17 cellular contexts compared by ENCODE assay signal in genomic region chr2:179951680-179952079, GRCh38. TPM values are rescaled to one million over a fixed set of nuclear protein-coding genes. Genes with fewer than 3 reads are reported as not detected.
A peak's percentile ranks its signal among the peaks of the same experiment; 100 is the strongest.
DNase-seq lines count a peak whose midpoint lies in the region; ATAC-seq and TF ChIP-seq lines count a peak whose summit lies in the region.
"Had no signal": no experiment of that assay in that cellular context is flagged by ENCODE, and none has a peak within 500 bp of the region (broad histone marks: within the 10 kb centered on the region; RNA-seq: fewer than 3 reads in every experiment).

No MANE protein-coding gene starts in this region.

- no peak overlapping the region for H3K4me3 Mint-ChIP-seq in CD8-positive, alpha-beta T cell
- H3K4me3 Mint-ChIP-seq in CD8-positive, alpha-beta memory T cell = no peak overlapping the region
- H3K4me3 Mint-ChIP-seq: activated CD4-positive, alpha-beta T cell treated with anti-CD3 and anti-CD28 coated beads, Interleukin-2, amount 10 ng/mL, durations not matched to agents 24 days and 14 days had no signal

- no peaks in the 10 kb centered on the region for H3K4me1 ChIP-seq in CD8-positive, alpha-beta T cell (ENCODE audit: insufficient read depth, low read length)
- H3K4me1 ChIP-seq in CD8-positive, alpha-beta memory T cell (ENCODE audit: insufficient read depth, low read length) = no peaks in the 10 kb centered on the region
- no peaks in the 10 kb centered on the region for H3K4me1 ChIP-seq in HAP-1
- H3K4me1 ChIP-seq: esophagus muscularis mucosa, prostate gland had no signal

- no peak for ATAC-seq in CD8-positive, alpha-beta T cell
- peak; percentile 47 for ATAC-seq in GM19452 (IDR thresholded peaks at IDR 0.05; ENCODE audit: unreplicated experiment)
- ATAC-seq in HG02610 (IDR thresholded peaks at IDR 0.05; ENCODE audit: unreplicated experiment) = peak; percentile 48
- ATAC-seq in HG03432 (IDR thresholded peaks at IDR 0.05; ENCODE audit: unreplicated experiment) = peak; percentile 53
- no peak for ATAC-seq in HG03108 (IDR thresholded peaks at IDR 0.05; ENCODE audit: unreplicated experiment)
- ATAC-seq: A549 had no signal

- H3K27me3 ChIP-seq in CD8-positive, alpha-beta T cell (ENCODE audit: insufficient read depth, low read length) = no peaks in the 10 kb centered on the region
- H3K27me3 ChIP-seq in CD8-positive, alpha-beta memory T cell (ENCODE audit: insufficient read depth, low read length, poor library complexity, severe bottlenecking) = no peaks in the 10 kb centered on the region
- no peaks in the 10 kb centered on the region for H3K27me3 ChIP-seq in HAP-1 (ENCODE audit: low read depth)
- H3K27me3 ChIP-seq: esophagus muscularis mucosa had no signal

- POLR2A ChIA-PET in CD8-positive, alpha-beta T cell (lab: Charles Lee) = no interaction called here
- POLR2A ChIA-PET in CD8-positive, alpha-beta memory T cell (lab: Charles Lee) = no interaction called here

- H3K27ac ChIP-seq in CD8-positive, alpha-beta T cell (ENCODE audit: low read depth, low read length) = no peak overlapping the region
- no peak overlapping the region for H3K27ac ChIP-seq in CD8-positive, alpha-beta memory T cell (ENCODE audit: low read depth, low read length)
- H3K27ac ChIP-seq: A549, esophagus muscularis mucosa, prostate gland had no signal

- no peak for TF ChIP-seq CTCF in CD8-positive, alpha-beta T cell (IDR thresholded peaks at IDR 0.05)

- in situ Hi-C loops in HAP-1 (cut with MboI; ENCODE audit: low sequenced_read_pairs) = no loop called here

- intact Hi-C loops in CD8-positive, alpha-beta T cell (cut with DNase I, micrococcal nuclease) = no loop called here

- H3K36me3 ChIP-seq in CD8-positive, alpha-beta T cell (ENCODE audit: insufficient read depth, low read length) = peaks cover 24% of the 10 kb centered on the region
- H3K36me3 ChIP-seq in CD8-positive, alpha-beta memory T cell (ENCODE audit: insufficient read depth, low read length) = peaks cover 42% of the 10 kb centered on the region
- peaks cover 44% of the 10 kb centered on the region for H3K36me3 ChIP-seq in HAP-1 (replicated peaks)
- H3K36me3 ChIP-seq: prostate gland had no signal

- H3K9me3 ChIP-seq in CD8-positive, alpha-beta T cell (ENCODE audit: low read length) = no peaks in the 10 kb centered on the region
- H3K9me3 ChIP-seq in CD8-positive, alpha-beta memory T cell (ENCODE audit: low read length) = no peaks in the 10 kb centered on the region
- no peaks in the 10 kb centered on the region for H3K9me3 ChIP-seq in HAP-1
- H3K9me3 ChIP-seq: A549, esophagus muscularis mucosa, prostate gland had no signal

- no peak for DNase-seq in CD8-positive, alpha-beta T cell
- DNase-seq in NCI-H510A treated with DMSO at 0.1 percent for 48 hours (lab: John Stamatoyannopoulos, UW) (no peak), HAP-1 (ENCODE audit: low spot score in 2 of 2) (no peak)
- DNase-seq in CD8-positive, alpha-beta memory T cell = no peak
- DNase-seq: activated CD4-positive, alpha-beta T cell treated with anti-CD3 and anti-CD28 coated beads, Interleukin-2, amount 10 ng/mL, durations not matched to agents 24 days and 14 days; aorta; Calu3; NCI-H2171; SHP77; T1000 had no signal

- H3K9me3 Mint-ChIP-seq in CD8-positive, alpha-beta T cell = no peaks in the 10 kb centered on the region
- no peaks in the 10 kb centered on the region for H3K9me3 Mint-ChIP-seq in CD8-positive, alpha-beta memory T cell
- H3K9me3 Mint-ChIP-seq: activated CD4-positive, alpha-beta T cell treated with anti-CD3 and anti-CD28 coated beads, Interleukin-2, amount 10 ng/mL, durations not matched to agents 24 days and 14 days had no signal

- peak overlapping the region; percentile 3 for H3K27ac Mint-ChIP-seq in CD8-positive, alpha-beta T cell
- peak overlapping the region in 3 of 8 donors; percentile 23 to 67 (median 39) for H3K27ac Mint-ChIP-seq in CD8-positive, alpha-beta memory T cell
- H3K27ac Mint-ChIP-seq: activated CD4-positive, alpha-beta T cell treated with anti-CD3 and anti-CD28 coated beads, Interleukin-2, amount 10 ng/mL, durations not matched to agents 24 days and 14 days had no signal

- H3K4me3 ChIP-seq in CD8-positive, alpha-beta T cell (ENCODE audit: low read depth, low read length) = no peak overlapping the region
- H3K4me3 ChIP-seq in CD8-positive, alpha-beta memory T cell (ENCODE audit: low read length) = no peak overlapping the region
- no peak overlapping the region for H3K4me3 ChIP-seq in HAP-1
- H3K4me3 ChIP-seq: A549, esophagus muscularis mucosa, prostate gland had no signal

- no peaks in the 10 kb centered on the region for H3K27me3 Mint-ChIP-seq in CD8-positive, alpha-beta T cell (ENCODE audit: low read depth)
- no peaks in the 10 kb centered on the region for H3K27me3 Mint-ChIP-seq in CD8-positive, alpha-beta memory T cell
- H3K27me3 Mint-ChIP-seq: activated CD4-positive, alpha-beta T cell treated with anti-CD3 and anti-CD28 coated beads, Interleukin-2, amount 10 ng/mL, durations not matched to agents 24 days and 14 days had no signal

- H3K4me1 Mint-ChIP-seq in CD8-positive, alpha-beta T cell (ENCODE audit: low read depth) = no peaks in the 10 kb centered on the region
- H3K4me1 Mint-ChIP-seq in CD8-positive, alpha-beta memory T cell = no peaks in the 10 kb centered on the region
- H3K4me1 Mint-ChIP-seq: activated CD4-positive, alpha-beta T cell treated with anti-CD3 and anti-CD28 coated beads, Interleukin-2, amount 10 ng/mL, durations not matched to agents 24 days and 14 days had no signal

- CTCF ChIA-PET in CD8-positive, alpha-beta T cell (lab: Charles Lee) = no interaction called here
- CTCF ChIA-PET in CD8-positive, alpha-beta memory T cell (lab: Charles Lee) = no interaction called here

- peaks cover 73% of the 10 kb centered on the region for H3K36me3 Mint-ChIP-seq in CD8-positive, alpha-beta T cell
- peaks cover 17 to 77% (median 30%) of the 10 kb centered on the region in 3 donors for H3K36me3 Mint-ChIP-seq in CD8-positive, alpha-beta memory T cell

RNA-seq across cellular contexts. Expression of gene CWC22, which starts 55.4 kb away (rescaled TPM):
- 10 to 100 TPM; 13.8 to 15.3 TPM for total RNA-seq in CD8-positive, alpha-beta T cell
- 10 to 100 TPM; 30.9 to 32.7 TPM for total RNA-seq in CD8-positive, alpha-beta memory T cell
- 31.0 TPM for polyA plus RNA-seq in CD8-positive, alpha-beta memory T cell

Comparison
In these comparisons a context has a peak if more than half of its experiments do, and no peak if none do; other contexts are left out.
1. ATAC-seq: peak in GM19452 (single experiment), HG02610 (single experiment) and HG03432 (single experiment); none in CD8-positive, alpha-beta T cell (single experiment) and HG03108 (single experiment).